ENCODE assay signal across 25 cellular contexts in genomic region chr10:122188706-122189105, GRCh38.
A peak's percentile ranks its signal among the peaks of the same experiment; 100 is the strongest.
DNase-seq lines count a peak whose midpoint lies in the region; ATAC-seq and TF ChIP-seq lines count a peak whose summit lies in the region.
"Had no signal": no experiment of that assay in that cellular context is flagged by ENCODE, and none has a peak within 500 bp of the region (broad histone marks: within the 10 kb centered on the region; RNA-seq: fewer than 3 reads in every experiment).

No MANE protein-coding gene starts in this region.

- no peaks in the 10 kb centered on the region for H3K27me3 ChIP-seq in BLaER1 treated with 17β-estradiol and CSF1 and Interleukin-3, amounts not matched to agents 10 nM and 100 nM
- H3K27me3 ChIP-seq in Panc1 (ENCODE audit: control insufficient read depth, insufficient read depth, low read length) (no peaks in the 10 kb centered on the region), prostate gland (replicated peaks; ENCODE audit: insufficient read depth) (no peaks in the 10 kb centered on the region)
- H3K27me3 ChIP-seq: tibial artery had no signal

- no peak for TF ChIP-seq CTCF in Panc1 (IDR thresholded peaks at IDR 0.05)
- no peak for TF ChIP-seq CTCF in glutamatergic neuron (IDR thresholded peaks at IDR 0.05; ENCODE audit: partially characterized antibody, unreplicated experiment)
- TF ChIP-seq CTCF in prostate gland (IDR thresholded peaks at IDR 0.05), result no peak

- DNase-seq in Panc1 (ENCODE audit: low read depth, low spot score), result no peak
- DNase-seq in glutamatergic neuron, result no peak
- DNase-seq in prostate gland (ENCODE audit: low spot score), result peak; percentile 86
- no peak for DNase-seq in NCI-H187 (lab: John Stamatoyannopoulos, UW)
- DNase-seq in effector CD4-positive, alpha-beta T cell, result no peak
- DNase-seq in NCI-H226, result no peak
- DNase-seq: ACHN; activated CD4-positive, alpha-beta T cell treated with anti-CD3 and anti-CD28 coated beads for 4 hours; activated CD8-positive, alpha-beta memory T cell treated with anti-CD3 and anti-CD28 coated beads for 24 hours; activated effector memory CD4-positive, alpha-beta T cell treated with Interleukin-2 at 50 U/mL for 16 hours; Calu3; central memory CD4-positive, alpha-beta T cell; DMS79 treated with DMSO at 0.1 percent for 48 hours; HCEC 1CT; NCI-H1105; NCI-H2029 treated with DMSO at 0.1 percent for 48 hours; NCI-H345; stimulated activated naive CD8-positive, alpha-beta T cell treated with anti-CD3 and anti-CD28 coated beads, Interleukin-15, Interleukin-2, amounts not matched to agents 100 U/mL and 50 U/mL, for 24 hours; tibial artery had no signal

- WGBS in prostate gland, result 76% methylated on average over 11 of the region's 11 CpGs

- intact Hi-C loops in Panc1 (cut with micrococcal nuclease; ENCODE audit: unreplicated experiment) (no loop called here), prostate gland (cut with DNase I) (no loop called here)

- H3K9me3 ChIP-seq in BLaER1 treated with 17β-estradiol and CSF1 and Interleukin-3, amounts not matched to agents 10 nM and 100 nM (replicated peaks in 1 of 11), result no peaks in the 10 kb centered on the region
- H3K9me3 ChIP-seq in Panc1 (ENCODE audit: control insufficient read depth, insufficient read depth, low read depth, low read length) (no peaks in the 10 kb centered on the region), prostate gland (no peaks in the 10 kb centered on the region)
- H3K9me3 ChIP-seq: tibial artery had no signal

- H3K4me2 ChIP-seq in BLaER1 treated with 17β-estradiol and CSF1 and Interleukin-3, amounts not matched to agents 10 nM and 100 nM, result peak overlapping the region in 8 of 11 experiments; percentile 86 to 100 (median 95); a peak in 16 of 22 replicates

- CTCF ChIA-PET in Panc1 (lab: Charles Lee), result no interaction called here

- H3K4me1 Mint-ChIP-seq in glutamatergic neuron (ENCODE audit: low read depth, unreplicated experiment), result peaks cover 63% of the 10 kb centered on the region

- ATAC-seq in Panc1 (no peak), HG02798 (IDR thresholded peaks at IDR 0.05; ENCODE audit: poor library complexity, unreplicated experiment) (no peak)
- ATAC-seq: K562; stimulated activated naive CD8-positive, alpha-beta T cell treated with anti-CD3 and anti-CD28 coated beads, Interleukin-15, Interleukin-2, amounts not matched to agents 100 U/mL and 50 U/mL, for 24 hours had no signal

- peaks cover 37 to 73% (median 71%) of the 10 kb centered on the region in 10 experiments for H3K4me1 ChIP-seq in BLaER1 treated with 17β-estradiol and CSF1 and Interleukin-3, amounts not matched to agents 10 nM and 100 nM
- peaks cover 27% of the 10 kb centered on the region for H3K4me1 ChIP-seq in Panc1 (ENCODE audit: control insufficient read depth, insufficient read depth, low read length)
- H3K4me1 ChIP-seq in prostate gland (replicated peaks), result peaks cover 3% of the 10 kb centered on the region

- no peak for TF ChIP-seq POLR2A in prostate gland (IDR thresholded peaks at IDR 0.05)

- peak overlapping the region in 1 of 11 experiments; percentile 90; a peak in 2 of 22 replicates for H3K27ac ChIP-seq in BLaER1 treated with 17β-estradiol and CSF1 and Interleukin-3, amounts not matched to agents 10 nM and 100 nM
- H3K27ac ChIP-seq in Panc1 (ENCODE audit: low read length) (peak overlapping the region; percentile 1; the same call in 1 of the 2 replicates), prostate gland (peak overlapping the region; percentile 81 to 90)
- H3K27ac ChIP-seq: tibial artery had no signal

- peaks cover 18% of the 10 kb centered on the region for H3K9me3 Mint-ChIP-seq in glutamatergic neuron (ENCODE audit: unreplicated experiment)
- H3K9me3 Mint-ChIP-seq: nephron had no signal

- H3K27ac Mint-ChIP-seq in glutamatergic neuron (ENCODE audit: unreplicated experiment), result peak overlapping the region; percentile 85
- H3K27ac Mint-ChIP-seq: activated naive CD8-positive, alpha-beta T cell had no signal

- H3K4me3 Mint-ChIP-seq in glutamatergic neuron (ENCODE audit: unreplicated experiment), result peak overlapping the region; percentile 74
- H3K4me3 Mint-ChIP-seq: activated naive CD8-positive, alpha-beta T cell; nephron had no signal

- POLR2A ChIA-PET in Panc1 (lab: Charles Lee), result no interaction called here

- H3K36me3 ChIP-seq in BLaER1 treated with 17β-estradiol and CSF1 and Interleukin-3, amounts not matched to agents 10 nM and 100 nM, result no peaks in the 10 kb centered on the region
- H3K36me3 ChIP-seq in Panc1 (ENCODE audit: control insufficient read depth, insufficient read depth, low read length) (no peaks in the 10 kb centered on the region), prostate gland (no peaks in the 10 kb centered on the region)
- H3K36me3 ChIP-seq: tibial artery had no signal

- no peak overlapping the region; a peak in 1 of 22 replicates for H3K9ac ChIP-seq in BLaER1 treated with 17β-estradiol and CSF1 and Interleukin-3, amounts not matched to agents 10 nM and 100 nM

- H3K36me3 Mint-ChIP-seq in glutamatergic neuron (ENCODE audit: unreplicated experiment), result no peaks in the 10 kb centered on the region
- H3K36me3 Mint-ChIP-seq: activated naive CD8-positive, alpha-beta T cell had no signal

- H3K27me3 Mint-ChIP-seq in glutamatergic neuron (ENCODE audit: unreplicated experiment), result peaks cover 5% of the 10 kb centered on the region
- H3K27me3 Mint-ChIP-seq: activated naive CD8-positive, alpha-beta T cell had no signal

- BruUV-seq in Panc1 (replicated peaks; lab: Mats Ljungman, UMichigan), result no TSS peak

- H4K20me1 ChIP-seq in BLaER1 treated with 17β-estradiol and CSF1 and Interleukin-3, amounts not matched to agents 10 nM and 100 nM, result peaks cover 0 to 6% (median 0%) of the 10 kb centered on the region in 11 experiments; a peak in 3 of 22 replicates

- in situ Hi-C loops in Panc1 (cut with HindIII; ENCODE audit: low pct_unique_long_range_greater_than_20kb, low sequenced_read_pairs), result no loop called here

- no peak overlapping the region for H3K4me3 ChIP-seq in BLaER1 treated with 17β-estradiol and CSF1 and Interleukin-3, amounts not matched to agents 10 nM and 100 nM
- H3K4me3 ChIP-seq in Panc1 (ENCODE audit: low read depth in 2 of 2, low read length in 2 of 2) (no peak overlapping the region), prostate gland (no peak overlapping the region)
- H3K4me3 ChIP-seq: K562, lung, tibial artery had no signal
